ENCODE assay signal across 16 cellular contexts in the genomic region with DNA sequence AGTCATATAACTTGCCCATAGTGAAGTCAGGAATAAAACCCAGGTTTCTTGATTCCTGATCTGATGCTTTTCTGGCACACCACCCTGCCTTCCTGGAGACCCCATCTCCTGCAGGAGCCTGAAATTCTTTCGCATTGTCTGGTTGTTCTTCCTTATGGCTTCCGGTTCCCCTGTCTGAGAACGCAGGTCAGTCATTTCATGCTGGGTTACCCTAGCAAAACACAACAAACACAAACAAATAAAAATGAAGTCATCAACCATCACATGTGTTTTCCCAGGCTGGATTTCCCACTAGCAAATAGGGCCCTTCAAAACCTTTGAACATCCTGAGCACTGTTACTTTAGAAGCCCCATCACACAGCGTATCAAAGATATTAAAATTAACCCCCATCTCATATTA.
"Had no signal": no experiment of that assay in that cellular context is flagged by ENCODE, and none has a peak within 500 bp of the region (broad histone marks: within the 10 kb centered on the region; RNA-seq: fewer than 3 reads in every experiment).

No MANE protein-coding gene starts in this region.

- H3K4me3 ChIP-seq: colonic mucosa, dorsolateral prefrontal cortex, heart left ventricle, mucosa of descending colon, ovary, right atrium auricular region, sigmoid colon, skin epidermis had no signal

- DNase-seq: colonic mucosa; dorsolateral prefrontal cortex; effector CD8-positive, alpha-beta T cell; heart left ventricle; hippocampal formation; mucosa of descending colon; naive thymus-derived CD8-positive, alpha-beta T cell; nucleus accumbens; ovary; sigmoid colon; stimulated activated CD4-positive, alpha-beta T cell treated with anti-CD3 and anti-CD28 coated beads, Interleukin-2, amount 100 ng/mL, for 48 hours; stimulated activated naive CD4-positive, alpha-beta T cell treated with Interleukin-2 at 50 U/mL for 16 hours; trophoblast cell had no signal

- ATAC-seq: mucosa of descending colon; naive thymus-derived CD8-positive, alpha-beta T cell had no signal

- H3K4me1 ChIP-seq: colonic mucosa, sigmoid colon had no signal

- H3K4me1 Mint-ChIP-seq: naive thymus-derived CD8-positive, alpha-beta T cell had no signal

- H3K27ac Mint-ChIP-seq: naive thymus-derived CD8-positive, alpha-beta T cell had no signal

- H3K27ac ChIP-seq: colonic mucosa, dorsolateral prefrontal cortex, heart left ventricle, ovary, right atrium auricular region, sigmoid colon, skin epidermis had no signal

- H3K27me3 ChIP-seq: colonic mucosa, heart left ventricle, ovary, right atrium auricular region, sigmoid colon had no signal

- H3K9me3 ChIP-seq: colonic mucosa, heart left ventricle, mucosa of descending colon, ovary, right atrium auricular region, sigmoid colon had no signal

- H3K36me3 Mint-ChIP-seq: naive thymus-derived CD8-positive, alpha-beta T cell had no signal

- H3K36me3 ChIP-seq: colonic mucosa, heart left ventricle, ovary, right atrium auricular region, sigmoid colon had no signal

- H3K4me3 Mint-ChIP-seq: naive thymus-derived CD8-positive, alpha-beta T cell; neural crest cell had no signal

- H3K9me3 Mint-ChIP-seq: naive thymus-derived CD8-positive, alpha-beta T cell; neural crest cell had no signal
